Comparison of ENCODE assay signal across 38 cellular contexts in genomic region chr2:233538741-233539140, GRCh38.
"Had no signal": no experiment of that assay in that cellular context is flagged by ENCODE, and none has a peak within 500 bp of the region (broad histone marks: within the 10 kb centered on the region; RNA-seq: fewer than 3 reads in every experiment).

No MANE protein-coding gene starts in this region.

- H3K27me3 Mint-ChIP-seq: activated naive CD4-positive, alpha-beta T cell treated with anti-CD3 and anti-CD28 coated beads, Interleukin-2, amount 10 ng/mL, durations not matched to agents 7 days and 5 days; activated naive CD4-positive, alpha-beta T cell treated with anti-CD3 and anti-CD28 coated beads, Interleukin-2, amount 50 U/mL, for 24 hours; activated naive CD8-positive, alpha-beta T cell; activated naive CD8-positive, alpha-beta T cell treated with anti-CD3 and anti-CD28 coated beads for 36 hours; activated naive CD8-positive, alpha-beta T cell treated with anti-CD3 and anti-CD28 coated beads, Interleukin-2, amount 10 ng/mL, durations not matched to agents 7 days and 5 days; activated naive CD8-positive, alpha-beta T cell treated with anti-CD3 and anti-CD28 coated beads, Interleukin-2, amount 50 U/mL, for 24 hours; activated T-cell treated with anti-CD3 and anti-CD28 coated beads, Interleukin-2, amount 50 U/mL, for 24 hours; activated T-helper 17 cell treated with anti-CD3 and anti-CD28 coated beads, Interleukin-2, amount 50 U/mL, for 72 hours; brain; central memory CD8-positive, alpha-beta T cell had no signal

- DNase-seq: activated effector memory CD4-positive, alpha-beta T cell treated with anti-CD3 and anti-CD28 coated beads, Interleukin-2, amount 50 U/mL, for 16 hours; activated effector memory CD4-positive, alpha-beta T cell treated with Interleukin-2 at 50 U/mL for 16 hours; activated gamma-delta T cell; activated gamma-delta T cell treated with Interleukin-2 at 50 U/mL for 16 hours; activated naive CD4-positive, alpha-beta T cell; activated naive CD4-positive, alpha-beta T cell treated with anti-CD3 and anti-CD28 coated beads for 36 hours; activated naive CD4-positive, alpha-beta T cell treated with anti-CD3 and anti-CD28 coated beads, Interleukin-2, amount 10 ng/mL, durations not matched to agents 7 days and 5 days; activated naive CD4-positive, alpha-beta T cell treated with anti-CD3 and anti-CD28 coated beads, Interleukin-2, amount 50 U/mL, for 16 hours; activated naive CD4-positive, alpha-beta T cell treated with Interleukin-2 at 50 U/mL for 16 hours; activated naive CD8-positive, alpha-beta T cell treated with anti-CD3 and anti-CD28 coated beads for 36 hours; activated naive CD8-positive, alpha-beta T cell treated with anti-CD3 and anti-CD28 coated beads, Interleukin-2, amount 10 ng/mL, durations not matched to agents 7 days and 5 days; activated naive CD8-positive, alpha-beta T cell treated with anti-CD3 and anti-CD28 coated beads, Interleukin-2, amount 50 U/mL, for 24 hours; activated T-cell treated with anti-CD3 and anti-CD28 coated beads, Interleukin-2, amount 50 U/mL, for 1 hour; activated T-cell treated with anti-CD3 and anti-CD28 coated beads, Interleukin-2, amount 50 U/mL, for 24 hours; activated T-cell treated with anti-CD3 and anti-CD28 coated beads, Interleukin-2, amount 50 U/mL, for 4 hours; activated T-cell treated with anti-CD3 and anti-CD28 coated beads, Interleukin-2, amount 50 U/mL, for 48 hours; activated T-cell treated with anti-CD3 and anti-CD28 coated beads, Interleukin-2, amount 50 U/mL, for 72 hours; adrenal gland; amniotic stem cell; amygdala; anterior cingulate cortex; aorta; body of pancreas; brain microvascular endothelial cell; caudate nucleus; central memory CD4-positive, alpha-beta T cell; cerebellar nuclear complex had no signal

- H3K9me3 Mint-ChIP-seq: activated naive CD4-positive, alpha-beta T cell treated with anti-CD3 and anti-CD28 coated beads for 36 hours; activated naive CD4-positive, alpha-beta T cell treated with anti-CD3 and anti-CD28 coated beads, Interleukin-2, amount 10 ng/mL, durations not matched to agents 7 days and 5 days; activated naive CD4-positive, alpha-beta T cell treated with anti-CD3 and anti-CD28 coated beads, Interleukin-2, amount 50 U/mL, for 24 hours; activated naive CD4-positive, alpha-beta T cell treated with anti-CD3 and anti-CD28 coated beads, Interleukin-2, amount 50 U/mL, for 72 hours; activated naive CD8-positive, alpha-beta T cell treated with anti-CD3 and anti-CD28 coated beads for 36 hours; activated naive CD8-positive, alpha-beta T cell treated with anti-CD3 and anti-CD28 coated beads, Interleukin-2, amount 10 ng/mL, durations not matched to agents 7 days and 5 days; activated naive CD8-positive, alpha-beta T cell treated with anti-CD3 and anti-CD28 coated beads, Interleukin-2, amount 50 U/mL, for 24 hours; activated T-cell treated with anti-CD3 and anti-CD28 coated beads, Interleukin-2, amount 50 U/mL, for 24 hours; activated T-cell treated with anti-CD3 and anti-CD28 coated beads, Interleukin-2, amount 50 U/mL, for 4 hours; activated T-cell treated with anti-CD3 and anti-CD28 coated beads, Interleukin-2, amount 50 U/mL, for 72 hours; activated T-helper 1 cell treated with anti-CD3 and anti-CD28 coated beads, Interleukin-12 subunit alpha, Interleukin-12 subunit beta, Interleukin-2, Interleukin-4 antibody, amounts not matched to agents 30 ng/mL and 10 ng/mL and 1 ng/mL, durations not matched to agents 14 hours and 24 hours and 36 hours; activated T-helper 17 cell treated with anti-CD3 and anti-CD28 coated beads, Interleukin-2, amount 50 U/mL, for 72 hours; activated T-helper 2 cell treated with anti-CD3 and anti-CD28 coated beads, Interferon-gamma antibody, Interleukin-2, Interleukin-4, amounts not matched to agents 10 μg/mL and 5 μg/mL and 100 μg/mL, durations not matched to agents 14 hours and 24 hours and 36 hours; brain; central memory CD8-positive, alpha-beta T cell had no signal

- H3K27ac Mint-ChIP-seq: activated naive CD4-positive, alpha-beta T cell treated with anti-CD3 and anti-CD28 coated beads for 36 hours; activated naive CD4-positive, alpha-beta T cell treated with anti-CD3 and anti-CD28 coated beads, Interleukin-2, amount 10 ng/mL, durations not matched to agents 7 days and 5 days; activated naive CD4-positive, alpha-beta T cell treated with anti-CD3 and anti-CD28 coated beads, Interleukin-2, amount 50 U/mL, for 24 hours; activated naive CD4-positive, alpha-beta T cell treated with anti-CD3 and anti-CD28 coated beads, Interleukin-2, amount 50 U/mL, for 72 hours; activated naive CD8-positive, alpha-beta T cell; activated naive CD8-positive, alpha-beta T cell treated with anti-CD3 and anti-CD28 coated beads for 36 hours; activated naive CD8-positive, alpha-beta T cell treated with anti-CD3 and anti-CD28 coated beads, Interleukin-2, amount 10 ng/mL, durations not matched to agents 7 days and 5 days; activated naive CD8-positive, alpha-beta T cell treated with anti-CD3 and anti-CD28 coated beads, Interleukin-2, amount 50 U/mL, for 24 hours; activated T-cell treated with anti-CD3 and anti-CD28 coated beads, Interleukin-2, amount 50 U/mL, for 24 hours; activated T-cell treated with anti-CD3 and anti-CD28 coated beads, Interleukin-2, amount 50 U/mL, for 72 hours; activated T-helper 1 cell treated with anti-CD3 and anti-CD28 coated beads, Interleukin-12 subunit alpha, Interleukin-12 subunit beta, Interleukin-2, Interleukin-4 antibody, amounts not matched to agents 30 ng/mL and 10 ng/mL and 1 ng/mL, durations not matched to agents 14 hours and 24 hours and 36 hours; activated T-helper 17 cell treated with anti-CD3 and anti-CD28 coated beads, Interleukin-2, amount 50 U/mL, for 72 hours; activated T-helper 2 cell treated with anti-CD3 and anti-CD28 coated beads, Interferon-gamma antibody, Interleukin-2, Interleukin-4, amounts not matched to agents 10 μg/mL and 5 μg/mL and 100 μg/mL, durations not matched to agents 14 hours and 24 hours and 36 hours; brain had no signal

- H3K4me3 ChIP-seq: adrenal gland, ascending aorta, body of pancreas, breast epithelium, cardiac muscle cell had no signal

- H3K36me3 ChIP-seq: brain microvascular endothelial cell, cardiac muscle cell had no signal

- H3K27ac ChIP-seq: adrenal gland, ascending aorta, body of pancreas, brain microvascular endothelial cell, breast epithelium, cardiac muscle cell had no signal

- H3K27me3 ChIP-seq: adrenal gland, ascending aorta, body of pancreas, brain microvascular endothelial cell, breast epithelium, cardiac muscle cell had no signal

- H3K9me3 ChIP-seq: adrenal gland, ascending aorta, body of pancreas, breast epithelium had no signal

- H3K4me1 ChIP-seq: ascending aorta, body of pancreas, breast epithelium had no signal

- H3K4me3 Mint-ChIP-seq: activated naive CD4-positive, alpha-beta T cell treated with anti-CD3 and anti-CD28 coated beads for 36 hours; activated naive CD4-positive, alpha-beta T cell treated with anti-CD3 and anti-CD28 coated beads, Interleukin-2, amount 10 ng/mL, durations not matched to agents 7 days and 5 days; activated naive CD4-positive, alpha-beta T cell treated with anti-CD3 and anti-CD28 coated beads, Interleukin-2, amount 50 U/mL, for 24 hours; activated naive CD8-positive, alpha-beta T cell; activated naive CD8-positive, alpha-beta T cell treated with anti-CD3 and anti-CD28 coated beads for 36 hours; activated naive CD8-positive, alpha-beta T cell treated with anti-CD3 and anti-CD28 coated beads, Interleukin-2, amount 10 ng/mL, durations not matched to agents 7 days and 5 days; activated naive CD8-positive, alpha-beta T cell treated with anti-CD3 and anti-CD28 coated beads, Interleukin-2, amount 50 U/mL, for 24 hours; activated T-cell treated with anti-CD3 and anti-CD28 coated beads, Interleukin-2, amount 50 U/mL, for 24 hours; activated T-cell treated with anti-CD3 and anti-CD28 coated beads, Interleukin-2, amount 50 U/mL, for 4 hours; activated T-cell treated with anti-CD3 and anti-CD28 coated beads, Interleukin-2, amount 50 U/mL, for 72 hours; activated T-helper 1 cell treated with anti-CD3 and anti-CD28 coated beads, Interleukin-12 subunit alpha, Interleukin-12 subunit beta, Interleukin-2, Interleukin-4 antibody, amounts not matched to agents 30 ng/mL and 10 ng/mL and 1 ng/mL, durations not matched to agents 14 hours and 24 hours and 36 hours; activated T-helper 17 cell treated with anti-CD3 and anti-CD28 coated beads, Interleukin-2, amount 50 U/mL, for 72 hours; brain; central memory CD8-positive, alpha-beta T cell had no signal

- H3K4me1 Mint-ChIP-seq: activated naive CD4-positive, alpha-beta T cell treated with anti-CD3 and anti-CD28 coated beads, Interleukin-2, amount 10 ng/mL, durations not matched to agents 7 days and 5 days; activated naive CD4-positive, alpha-beta T cell treated with anti-CD3 and anti-CD28 coated beads, Interleukin-2, amount 50 U/mL, for 24 hours; activated naive CD8-positive, alpha-beta T cell treated with anti-CD3 and anti-CD28 coated beads for 36 hours; activated naive CD8-positive, alpha-beta T cell treated with anti-CD3 and anti-CD28 coated beads, Interleukin-2, amount 10 ng/mL, durations not matched to agents 7 days and 5 days; activated naive CD8-positive, alpha-beta T cell treated with anti-CD3 and anti-CD28 coated beads, Interleukin-2, amount 50 U/mL, for 24 hours; activated T-helper 17 cell treated with anti-CD3 and anti-CD28 coated beads, Interleukin-2, amount 50 U/mL, for 72 hours; brain; central memory CD8-positive, alpha-beta T cell had no signal

- ATAC-seq: activated naive CD4-positive, alpha-beta T cell treated with anti-CD3 and anti-CD28 coated beads, Interleukin-2, amount 50 U/mL, for 72 hours; activated naive CD8-positive, alpha-beta T cell treated with anti-CD3 and anti-CD28 coated beads, Interleukin-2, amount 50 U/mL, for 24 hours; activated T-cell treated with anti-CD3 and anti-CD28 coated beads, Interleukin-2, amount 50 U/mL, for 4 hours; activated T-cell treated with anti-CD3 and anti-CD28 coated beads, Interleukin-2, amount 50 U/mL, for 72 hours; activated T-helper 17 cell treated with anti-CD3 and anti-CD28 coated beads, Interleukin-2, amount 50 U/mL, for 72 hours; body of pancreas had no signal
